8 cellular contexts compared by ENCODE assay signal in genomic region chr14:32939254-32940065, GRCh38. TPM values are rescaled to one million over a fixed set of nuclear protein-coding genes. Genes with fewer than 3 reads are reported as not detected.
DNase-seq lines count a peak whose midpoint lies in the region; ATAC-seq, FAIRE-seq and TF ChIP-seq lines count a peak whose summit lies in the region.

No MANE protein-coding gene starts in this region.

- no peaks in the 10 kb centered on the region for H3K9me3 Mint-ChIP-seq in activated naive CD4-positive, alpha-beta T cell treated with anti-CD3 and anti-CD28 coated beads for 36 hours
- H3K9me3 Mint-ChIP-seq in neural crest cell = no peaks in the 10 kb centered on the region

- peak overlapping the region; percentile 42 to 69; a peak in 4 of 6 replicates for H3K27ac ChIP-seq in A549

- peaks cover 11% of the 10 kb centered on the region for H3K4me1 Mint-ChIP-seq in activated naive CD4-positive, alpha-beta T cell treated with anti-CD3 and anti-CD28 coated beads for 36 hours (ENCODE audit: low read depth)
- peaks cover 55% of the 10 kb centered on the region for H3K4me1 Mint-ChIP-seq in neural crest cell

- intact Hi-C loops in activated naive CD4-positive, alpha-beta T cell treated with anti-CD3 and anti-CD28 coated beads for 36 hours (cut with micrococcal nuclease) = loop anchor here (5.0 kb wide), 3 partner anchors 227 to 737 kb away; partner anchors contain the start of genes RNU6-7 and RNU6-8

- H3K4me1 ChIP-seq in A549 = no peaks in the 10 kb centered on the region

- H3K4me2 ChIP-seq in A549 = peak overlapping the region; percentile 100

- no peak for DNase-seq in A549 (ENCODE audit: low read depth in 1 of 2, low spot score in 1 of 2)
- DNase-seq in GM12865 (ENCODE audit: low read depth) = peak; percentile 26
- peak; percentile 4 for DNase-seq in NCI-H1694 (lab: John Stamatoyannopoulos, UW)
- peak; percentile 60 for DNase-seq in activated naive CD4-positive, alpha-beta T cell treated with anti-CD3 and anti-CD28 coated beads for 36 hours
- peak; percentile 46 for DNase-seq in glomerular visceral epithelial cell (ENCODE audit: extremely low spot score)
- peak; percentile 67 for DNase-seq in neural crest cell (ENCODE audit: low read depth, low spot score)
- DNase-seq in HT-29 (ENCODE audit: low spot score) = no peak

- no peak overlapping the region for H3K27ac Mint-ChIP-seq in activated naive CD4-positive, alpha-beta T cell treated with anti-CD3 and anti-CD28 coated beads for 36 hours
- peak overlapping the region; percentile 98 for H3K27ac Mint-ChIP-seq in neural crest cell (ENCODE audit: unreplicated experiment)

- FAIRE-seq in A549 (lab: Jason Lieb, UNC) = no peak

- H3K27me3 Mint-ChIP-seq in activated naive CD4-positive, alpha-beta T cell treated with anti-CD3 and anti-CD28 coated beads for 36 hours (ENCODE audit: low read depth) = peaks cover 57% of the 10 kb centered on the region
- H3K27me3 Mint-ChIP-seq in neural crest cell (ENCODE audit: low read depth) = peaks cover 14% of the 10 kb centered on the region

- POLR2A ChIA-PET in A549 (lab: Yijun Ruan, JAX) = no interaction called here

- TF ChIP-seq CTCF in A549 (IDR thresholded peaks at IDR 0.05) = no peak
- TF ChIP-seq CTCF in GM12865 (IDR thresholded peaks at IDR 0.05; ENCODE audit: insufficient read depth, low read depth, low read length, missing control alignments) = no peak
- TF ChIP-seq CTCF in neural crest cell (conservative IDR thresholded peaks at IDR 0.05) = no peak

- no peak for TF ChIP-seq POLR2A in A549 (IDR thresholded peaks at IDR 0.05; ENCODE audit: low read length)

- peak overlapping the region; percentile 70 for H3K4me3 ChIP-seq in A549
- H3K4me3 ChIP-seq in GM12865 (ENCODE audit: low read depth, low read length) = peak overlapping the region; percentile 50

- CTCF ChIA-PET in A549 (lab: Yijun Ruan, JAX) = interaction anchor here (0.7 kb wide), 1 partner anchor 326 kb away, joined by 3 read pairs; no protein-coding TSS in a partner anchor
- CTCF ChIA-PET in activated naive CD4-positive, alpha-beta T cell treated with anti-CD3 and anti-CD28 coated beads for 36 hours (lab: Charles Lee) = interaction anchor here (0.5 kb wide), 1 partner anchor 14 kb away, joined by 3 read pairs; no protein-coding TSS in a partner anchor

- 5% methylated on average over 55 of the region's 80 CpGs for WGBS in A549 (ENCODE audit: missing lambda C conversion rate)

- ATAC-seq in A549 (peak; percentile 62 to 82; a peak in 4 of 6 replicates), GM18517 (IDR thresholded peaks at IDR 0.05; ENCODE audit: unreplicated experiment) (no peak)

- H3K36me3 Mint-ChIP-seq in activated naive CD4-positive, alpha-beta T cell treated with anti-CD3 and anti-CD28 coated beads for 36 hours (ENCODE audit: low read depth) = no peaks in the 10 kb centered on the region
- no peaks in the 10 kb centered on the region for H3K36me3 Mint-ChIP-seq in neural crest cell (ENCODE audit: low read depth)

- no peak for TF ChIP-seq RAD21 in A549 (conservative IDR thresholded peaks at IDR 0.05 in 1 of 2, IDR thresholded peaks at IDR 0.05 in 1 of 2)

- H3K4me3 Mint-ChIP-seq in activated naive CD4-positive, alpha-beta T cell treated with anti-CD3 and anti-CD28 coated beads for 36 hours = peak overlapping the region; percentile 69
- peak overlapping the region; percentile 97 for H3K4me3 Mint-ChIP-seq in neural crest cell

- no peak for TF ChIP-seq EP300 in A549 (IDR thresholded peaks at IDR 0.05)

- no peaks in the 10 kb centered on the region for H3K9me3 ChIP-seq in A549

TF ChIP-seq in A549, 52 proteins besides CTCF, POLR2A, EP300 and RAD21:
- TF ChIP-seq HOXB5 (CRISPR knock-in tag; IDR thresholded peaks at IDR 0.05) = no peak
- TF ChIP-seq HOXB13 (CRISPR knock-in tag; IDR thresholded peaks at IDR 0.05; ENCODE audit: low read depth) = no peak
- no peak for TF ChIP-seq FOXS1 (CRISPR knock-in tag; IDR thresholded peaks at IDR 0.05)
- no peak; the same call in 1 of the 2 replicates for TF ChIP-seq RNF2 (IDR thresholded peaks at IDR 0.05; ENCODE audit: borderline replicate concordance, low read depth)
- TF ChIP-seq JUN (IDR thresholded peaks at IDR 0.05) = no peak
- TF ChIP-seq HES2 (IDR thresholded peaks at IDR 0.05) = no peak
- TF ChIP-seq CHD2 (IDR thresholded peaks at IDR 0.05; ENCODE audit: low read length, partially characterized antibody) = no peak
- TF ChIP-seq KDM5A (IDR thresholded peaks at IDR 0.05) = no peak
- no peak for TF ChIP-seq TP53 (CRISPR knock-in tag; IDR thresholded peaks at IDR 0.05)
- TF ChIP-seq NPAS2 (CRISPR knock-in tag; IDR thresholded peaks at IDR 0.05; ENCODE audit: borderline replicate concordance) = no peak
- no peak for TF ChIP-seq GATA3 (IDR thresholded peaks at IDR 0.05; ENCODE audit: borderline replicate concordance)
TF ChIP-seq in A549: peak in this region for 0.

RNA-seq across cellular contexts. Expression of gene NPAS3, which starts 0.8 kb away (rescaled TPM):
- polyA plus RNA-seq in A549 (2011; rRNA removed) (not detected in 2 replicates), A549 (2017; fragmentation: RNase III; extraction: RNeasy Plus Mini Kit Qiagen cat#74134 plus additional on column Dnase treatment) (not detected in 3 replicates)
- polyA plus RNA-seq in A549 (2012; cell fraction: cytosol; rRNA removed) = not detected in 2 replicates
- not detected in 2 replicates for polyA plus RNA-seq in A549 (2012; cell fraction: nucleus; rRNA removed)
- not detected in 2 replicates for polyA minus RNA-seq in A549 (2011; rRNA and poly(A)+ RNA removed)
- total RNA-seq in activated naive CD4-positive, alpha-beta T cell treated with anti-CD3 and anti-CD28 coated beads for 36 hours = not detected
- 18.2 and 21.1 TPM in 2 replicates for total RNA-seq in neural crest cell
- total RNA-seq in HT-29 (2014; rRNA removed; shearing (Covaris generic)) = not detected in 2 replicates

Comparison
In these comparisons a context has a peak if more than half of its experiments do, and no peak if none do; other contexts are left out.
1. DNase-seq: peak in GM12865 (single experiment), NCI-H1694 (single experiment), activated naive CD4-positive, alpha-beta T cell treated with anti-CD3 and anti-CD28 coated beads for 36 hours (single experiment), glomerular visceral epithelial cell (single experiment) and neural crest cell (single experiment); none in A549 (0 of 2) and HT-29 (single experiment).
2. RNA of gene NPAS3, which starts 0.8 kb away (total RNA-seq): 18.2 to 21.1 TPM in neural crest cell; not detected in activated naive CD4-positive, alpha-beta T cell treated with anti-CD3 and anti-CD28 coated beads for 36 hours and not detected in HT-29; every median in the first group is over 10 times any median in the second.